ENCODE assay signal across 8 cellular contexts in genomic region chr7:101363734-101364374, GRCh38. TPM values are rescaled to one million over a fixed set of nuclear protein-coding genes. Genes with fewer than 3 reads are reported as not detected.
DNase-seq lines count a peak whose midpoint lies in the region; ATAC-seq and TF ChIP-seq lines count a peak whose summit lies in the region.

No MANE protein-coding gene starts in this region.

- intact Hi-C loops in dendritic cell treated with granulocyte-macrophage colony-stimulating factor and Interleukin-4, amounts not matched to agents 40 ng/mL and 50 ng/mL, for 4 days (cut with micrococcal nuclease): loop anchor here (2.0 kb wide), 1 partner anchor 47 kb away; no protein-coding TSS in a partner anchor
- intact Hi-C loops in lower leg skin (cut with DNase I; ENCODE audit: low total_unique reads): no loop called here

- no peak overlapping the region for H3K27ac Mint-ChIP-seq in activated CD4-positive, alpha-beta T cell treated with anti-CD3 and anti-CD28 coated beads, Interleukin-2, amount 10 ng/mL, durations not matched to agents 7 days and 5 days
- H3K27ac Mint-ChIP-seq in dendritic cell treated with granulocyte-macrophage colony-stimulating factor and Interleukin-4, amounts not matched to agents 40 ng/mL and 50 ng/mL, for 4 days: no peak overlapping the region

- POLR2A ChIA-PET in activated CD4-positive, alpha-beta T cell treated with anti-CD3 and anti-CD28 coated beads, Interleukin-2, amount 10 ng/mL, durations not matched to agents 7 days and 5 days (lab: Charles Lee): no interaction called here

- peak; percentile 94 for DNase-seq in AG20443 (ENCODE audit: low spot score)
- peak; percentile 69 for DNase-seq in GM19238 (ENCODE audit: insufficient read length, low spot score)
- DNase-seq in NAMALWA (ENCODE audit: low spot score): peak; percentile 83
- DNase-seq in activated CD4-positive, alpha-beta T cell treated with anti-CD3 and anti-CD28 coated beads, Interleukin-2, amount 10 ng/mL, durations not matched to agents 7 days and 5 days: peak; percentile 65
- peak; percentile 21 to 87 for DNase-seq in lower leg skin (ENCODE audit: low spot score in 2 of 2)
- peak; percentile 72 for DNase-seq in stimulated activated CD4-positive, alpha-beta T cell treated with anti-CD3 and anti-CD28 coated beads, Interleukin-4, amount 100 ng/mL, for 24 hours

- CTCF ChIA-PET in activated CD4-positive, alpha-beta T cell treated with anti-CD3 and anti-CD28 coated beads, Interleukin-2, amount 10 ng/mL, durations not matched to agents 7 days and 5 days (lab: Charles Lee): interaction anchor here (0.6 to 3.2 kb wide), 12 partner anchors 9 to 638 kb away, joined by 3 to 17 read pairs (median 4); no protein-coding TSS in a partner anchor

- H3K36me3 Mint-ChIP-seq in activated CD4-positive, alpha-beta T cell treated with anti-CD3 and anti-CD28 coated beads, Interleukin-2, amount 10 ng/mL, durations not matched to agents 7 days and 5 days (ENCODE audit: low read depth): no peaks in the 10 kb centered on the region
- H3K36me3 Mint-ChIP-seq in dendritic cell treated with granulocyte-macrophage colony-stimulating factor and Interleukin-4, amounts not matched to agents 40 ng/mL and 50 ng/mL, for 4 days (ENCODE audit: low read depth): no peaks in the 10 kb centered on the region

- no peak for TF ChIP-seq CTCF in lower leg skin (IDR thresholded peaks at IDR 0.05)

- peak overlapping the region; percentile 15 for H3K4me3 ChIP-seq in lower leg skin (ENCODE audit: low read depth, poor library complexity, severe bottlenecking)

- H3K27me3 Mint-ChIP-seq in activated CD4-positive, alpha-beta T cell treated with anti-CD3 and anti-CD28 coated beads, Interleukin-2, amount 10 ng/mL, durations not matched to agents 7 days and 5 days: peaks cover 28% of the 10 kb centered on the region
- peaks cover 73% of the 10 kb centered on the region for H3K27me3 Mint-ChIP-seq in dendritic cell treated with granulocyte-macrophage colony-stimulating factor and Interleukin-4, amounts not matched to agents 40 ng/mL and 50 ng/mL, for 4 days

- no peak for TF ChIP-seq POLR2A in lower leg skin (IDR thresholded peaks at IDR 0.05)

- no peak overlapping the region for H3K4me3 Mint-ChIP-seq in activated CD4-positive, alpha-beta T cell treated with anti-CD3 and anti-CD28 coated beads, Interleukin-2, amount 10 ng/mL, durations not matched to agents 7 days and 5 days
- H3K4me3 Mint-ChIP-seq in dendritic cell treated with granulocyte-macrophage colony-stimulating factor and Interleukin-4, amounts not matched to agents 40 ng/mL and 50 ng/mL, for 4 days: peak overlapping the region; percentile 68

- H3K4me1 Mint-ChIP-seq in activated CD4-positive, alpha-beta T cell treated with anti-CD3 and anti-CD28 coated beads, Interleukin-2, amount 10 ng/mL, durations not matched to agents 7 days and 5 days: no peaks in the 10 kb centered on the region
- H3K4me1 Mint-ChIP-seq in dendritic cell treated with granulocyte-macrophage colony-stimulating factor and Interleukin-4, amounts not matched to agents 40 ng/mL and 50 ng/mL, for 4 days (ENCODE audit: low read depth): peaks cover 13% of the 10 kb centered on the region

- 2 to 4% methylated on average over 28 to 45 of the region's 52 CpGs for WGBS in lower leg skin, 2 donors

- no peaks in the 10 kb centered on the region for H3K9me3 Mint-ChIP-seq in activated CD4-positive, alpha-beta T cell treated with anti-CD3 and anti-CD28 coated beads, Interleukin-2, amount 10 ng/mL, durations not matched to agents 7 days and 5 days
- H3K9me3 Mint-ChIP-seq in dendritic cell treated with granulocyte-macrophage colony-stimulating factor and Interleukin-4, amounts not matched to agents 40 ng/mL and 50 ng/mL, for 4 days: no peaks in the 10 kb centered on the region

- no peak for ATAC-seq in HG03460 (IDR thresholded peaks at IDR 0.05; ENCODE audit: unreplicated experiment)

RNA-seq across cellular contexts. Expression of gene COL26A1, which starts 1.2 kb away (rescaled TPM):
- not detected for total RNA-seq in activated CD4-positive, alpha-beta T cell treated with anti-CD3 and anti-CD28 coated beads, Interleukin-2, amount 10 ng/mL, durations not matched to agents 7 days and 5 days
- total RNA-seq in lower leg skin: under 1 TPM in 1 of 4 donors, not detected in 3; 0.06 TPM

RNA-seq across cellular contexts. Expression of gene IFT22, which starts 42.2 kb away (rescaled TPM):
- 10 to 100 TPM in 1 of 2 experiments, 1 to 10 TPM in 1; 9.8 to 11.3 TPM for total RNA-seq in activated CD4-positive, alpha-beta T cell treated with anti-CD3 and anti-CD28 coated beads, Interleukin-2, amount 10 ng/mL, durations not matched to agents 7 days and 5 days
- 10 to 100 TPM; 10.7 to 15.7 (median 12.5) TPM for total RNA-seq in lower leg skin
